Comparison of ENCODE assay signal across 22 cellular contexts in genomic region chr2:39717067-39717466, GRCh38. TPM values are rescaled to one million over a fixed set of nuclear protein-coding genes. Genes with fewer than 3 reads are reported as not detected.
"Had no signal": no experiment of that assay in that cellular context is flagged by ENCODE, and none has a peak within 500 bp of the region (broad histone marks: within the 10 kb centered on the region; RNA-seq: fewer than 3 reads in every experiment).

No MANE protein-coding gene starts in this region.

- H3K9me3 ChIP-seq: left ventricle myocardium inferior, lower lobe of right lung, ovary, tibial artery, upper lobe of left lung, uterus had no signal

- ATAC-seq: foreskin keratinocyte; left cardiac atrium; lower lobe of right lung; natural killer cell; right cardiac atrium; stimulated activated memory B cell treated with anti-CD40 and anti-IgM and Interleukin-4, amounts not matched to agents 10 μg/mL and 1 μg/mL and 100 μg/mL, for 72 hours had no signal

- H3K36me3 Mint-ChIP-seq: memory B cell; natural killer cell; stimulated activated memory B cell treated with anti-CD40 and anti-IgM and Interleukin-4, amounts not matched to agents 10 μg/mL and 1 μg/mL and 100 μg/mL, for 72 hours had no signal

- H3K4me1 Mint-ChIP-seq: memory B cell; natural killer cell; neural progenitor cell; stimulated activated memory B cell treated with anti-CD40 and anti-IgM and Interleukin-4, amounts not matched to agents 10 μg/mL and 1 μg/mL and 100 μg/mL, for 72 hours had no signal

- H3K4me3 ChIP-seq: left ventricle myocardium inferior, lower lobe of right lung, neural progenitor cell, ovary, tibial artery, upper lobe of left lung, uterus had no signal

- H3K27me3 ChIP-seq: neural progenitor cell, ovary, tibial artery, upper lobe of left lung, uterus had no signal

- H3K36me3 ChIP-seq: left ventricle myocardium inferior, lower lobe of right lung, neural progenitor cell, ovary, tibial artery, upper lobe of left lung, uterus had no signal

- H3K27ac ChIP-seq: foreskin keratinocyte, left ventricle myocardium inferior, lower lobe of right lung, neural progenitor cell, ovary, upper lobe of left lung, uterus had no signal

- H3K9me3 Mint-ChIP-seq: endodermal cell; memory B cell; natural killer cell; neural progenitor cell; stimulated activated memory B cell treated with anti-CD40 and anti-IgM and Interleukin-4, amounts not matched to agents 10 μg/mL and 1 μg/mL and 100 μg/mL, for 72 hours; stimulated activated naive CD8-positive, alpha-beta T cell treated with anti-CD3 and anti-CD28 coated beads, Interleukin-15, Interleukin-2, amounts not matched to agents 100 ng/mL and 50 ng/mL, for 24 hours had no signal

- DNase-seq: effector CD4-positive, alpha-beta T cell; endodermal cell; erythroblast; foreskin keratinocyte; kidney; left cardiac atrium; left ventricle myocardium inferior; lower lobe of right lung; natural killer cell; nucleus accumbens; ovary; stimulated activated CD4-positive, alpha-beta T cell treated with anti-CD3 and anti-CD28 coated beads, Interleukin-4, amount 100 ng/mL, for 24 hours; tibial artery; upper lobe of left lung; uterus had no signal

- H3K4me3 Mint-ChIP-seq: endodermal cell; memory B cell; mesothelial cell of epicardium; natural killer cell; neural progenitor cell; stimulated activated memory B cell treated with anti-CD40 and anti-IgM and Interleukin-4, amounts not matched to agents 10 μg/mL and 1 μg/mL and 100 μg/mL, for 72 hours; stimulated activated naive CD8-positive, alpha-beta T cell treated with anti-CD3 and anti-CD28 coated beads, Interleukin-15, Interleukin-2, amounts not matched to agents 100 ng/mL and 50 ng/mL, for 24 hours had no signal

- H3K4me1 ChIP-seq: foreskin keratinocyte, left ventricle myocardium inferior, lower lobe of right lung, neural progenitor cell, upper lobe of left lung, uterus had no signal

- H3K27ac Mint-ChIP-seq: endodermal cell; memory B cell; mesothelial cell of epicardium; natural killer cell; neural progenitor cell; stimulated activated memory B cell treated with anti-CD40 and anti-IgM and Interleukin-4, amounts not matched to agents 10 μg/mL and 1 μg/mL and 100 μg/mL, for 72 hours; stimulated activated naive CD8-positive, alpha-beta T cell treated with anti-CD3 and anti-CD28 coated beads, Interleukin-15, Interleukin-2, amounts not matched to agents 100 ng/mL and 50 ng/mL, for 24 hours had no signal

RNA-seq across cellular contexts. Expression of gene TMEM178A, which starts 51.4 kb away (rescaled TPM):
- total RNA-seq: dermis microvascular lymphatic vessel endothelial cell, foreskin keratinocyte had no signal
